1 cellular context compared by ENCODE assay signal in the genomic region with DNA sequence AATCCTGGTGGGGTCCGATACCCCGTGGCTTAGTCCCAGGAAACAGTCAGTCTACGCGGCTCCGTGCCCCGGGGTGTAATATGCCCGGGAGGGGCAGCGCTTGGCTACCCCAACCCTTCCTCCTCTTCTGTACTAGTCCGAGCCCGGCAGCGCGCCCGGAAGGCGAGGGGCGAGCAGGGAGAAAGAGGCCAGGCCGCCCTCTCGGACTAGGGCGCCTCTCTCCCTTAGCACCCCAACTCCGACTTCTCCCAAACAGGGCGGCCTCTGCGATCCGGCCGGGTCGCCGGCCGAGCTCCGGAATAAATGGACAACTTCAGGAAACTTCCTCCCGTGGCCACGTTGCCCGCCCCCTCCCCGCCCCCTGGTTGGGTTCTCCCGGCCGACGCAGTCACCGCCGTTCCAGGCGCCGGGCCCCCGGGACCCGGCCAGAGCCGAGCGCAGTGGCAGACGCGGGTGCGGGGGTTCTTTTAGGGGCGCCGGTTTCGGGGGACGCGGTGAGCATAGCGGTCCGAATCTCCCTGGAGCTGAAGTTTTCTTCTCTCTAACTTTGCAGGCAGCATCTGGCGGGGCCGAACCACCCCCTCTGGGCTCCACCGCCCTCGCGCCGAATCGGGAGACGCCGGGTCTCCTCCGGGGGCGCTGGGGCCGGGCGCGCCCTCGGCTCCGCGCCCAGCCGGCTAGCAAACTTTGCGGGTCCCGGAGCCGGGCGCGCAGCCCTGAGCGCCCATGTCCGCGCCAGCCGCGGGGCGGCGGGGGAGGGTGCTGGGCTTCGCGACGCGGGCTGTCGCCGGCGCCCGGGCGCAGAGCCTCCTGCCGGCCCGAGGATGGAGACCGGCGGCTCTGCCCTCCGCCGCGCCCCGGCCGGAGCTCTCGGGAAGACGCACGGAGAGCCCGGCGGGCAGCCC.
TF ChIP-seq lines count a peak whose summit lies in the region.

A gene with protein sequence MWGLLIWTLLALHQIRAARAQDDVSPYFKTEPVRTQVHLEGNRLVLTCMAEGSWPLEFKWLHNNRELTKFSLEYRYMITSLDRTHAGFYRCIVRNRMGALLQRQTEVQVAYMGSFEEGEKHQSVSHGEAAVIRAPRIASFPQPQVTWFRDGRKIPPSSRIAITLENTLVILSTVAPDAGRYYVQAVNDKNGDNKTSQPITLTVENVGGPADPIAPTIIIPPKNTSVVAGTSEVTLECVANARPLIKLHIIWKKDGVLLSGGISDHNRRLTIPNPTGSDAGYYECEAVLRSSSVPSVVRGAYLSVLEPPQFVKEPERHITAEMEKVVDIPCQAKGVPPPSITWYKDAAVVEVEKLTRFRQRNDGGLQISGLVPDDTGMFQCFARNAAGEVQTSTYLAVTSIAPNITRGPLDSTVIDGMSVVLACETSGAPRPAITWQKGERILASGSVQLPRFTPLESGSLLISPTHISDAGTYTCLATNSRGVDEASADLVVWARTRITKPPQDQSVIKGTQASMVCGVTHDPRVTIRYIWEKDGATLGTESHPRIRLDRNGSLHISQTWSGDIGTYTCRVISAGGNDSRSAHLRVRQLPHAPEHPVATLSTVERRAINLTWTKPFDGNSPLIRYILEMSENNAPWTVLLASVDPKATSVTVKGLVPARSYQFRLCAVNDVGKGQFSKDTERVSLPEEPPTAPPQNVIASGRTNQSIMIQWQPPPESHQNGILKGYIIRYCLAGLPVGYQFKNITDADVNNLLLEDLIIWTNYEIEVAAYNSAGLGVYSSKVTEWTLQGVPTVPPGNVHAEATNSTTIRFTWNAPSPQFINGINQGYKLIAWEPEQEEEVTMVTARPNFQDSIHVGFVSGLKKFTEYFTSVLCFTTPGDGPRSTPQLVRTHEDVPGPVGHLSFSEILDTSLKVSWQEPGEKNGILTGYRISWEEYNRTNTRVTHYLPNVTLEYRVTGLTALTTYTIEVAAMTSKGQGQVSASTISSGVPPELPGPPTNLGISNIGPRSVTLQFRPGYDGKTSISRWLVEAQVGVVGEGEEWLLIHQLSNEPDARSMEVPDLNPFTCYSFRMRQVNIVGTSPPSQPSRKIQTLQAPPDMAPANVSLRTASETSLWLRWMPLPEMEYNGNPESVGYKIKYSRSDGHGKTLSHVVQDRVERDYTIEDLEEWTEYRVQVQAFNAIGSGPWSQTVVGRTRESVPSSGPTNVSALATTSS (N-terminal part only) (minus strand): TSS at position 301 of the 905 bp plus-strand sequence. CDS start 357 bp downstream, outside the sequence.

TF ChIP-seq in HEK293, 187 proteins besides CTCF, POLR2A, EP300 and RAD21 (continued from another document):
- TF ChIP-seq, protein P1, sequence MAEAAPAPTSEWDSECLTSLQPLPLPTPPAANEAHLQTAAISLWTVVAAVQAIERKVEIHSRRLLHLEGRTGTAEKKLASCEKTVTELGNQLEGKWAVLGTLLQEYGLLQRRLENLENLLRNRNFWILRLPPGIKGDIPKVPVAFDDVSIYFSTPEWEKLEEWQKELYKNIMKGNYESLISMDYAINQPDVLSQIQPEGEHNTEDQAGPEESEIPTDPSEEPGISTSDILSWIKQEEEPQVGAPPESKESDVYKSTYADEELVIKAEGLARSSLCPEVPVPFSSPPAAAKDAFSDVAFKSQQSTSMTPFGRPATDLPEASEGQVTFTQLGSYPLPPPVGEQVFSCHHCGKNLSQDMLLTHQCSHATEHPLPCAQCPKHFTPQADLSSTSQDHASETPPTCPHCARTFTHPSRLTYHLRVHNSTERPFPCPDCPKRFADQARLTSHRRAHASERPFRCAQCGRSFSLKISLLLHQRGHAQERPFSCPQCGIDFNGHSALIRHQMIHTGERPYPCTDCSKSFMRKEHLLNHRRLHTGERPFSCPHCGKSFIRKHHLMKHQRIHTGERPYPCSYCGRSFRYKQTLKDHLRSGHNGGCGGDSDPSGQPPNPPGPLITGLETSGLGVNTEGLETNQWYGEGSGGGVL (tag by site-specific recombination; IDR thresholded peaks at IDR 0.05) = peak; percentile 57; the same call in 1 of the 2 replicates
- TF ChIP-seq ZNF654 (tag by site-specific recombination; IDR thresholded peaks at IDR 0.05; ENCODE audit: low read depth) (no peak), ZNF266 (tag by site-specific recombination; IDR thresholded peaks at IDR 0.05; ENCODE audit: low read depth) (no peak), ZNF169 (tag by site-specific recombination; IDR thresholded peaks at IDR 0.05) (no peak), ZNF274 (IDR thresholded peaks at IDR 0.05; ENCODE audit: low read length) (no peak), ZNF274 (tag by site-specific recombination; IDR thresholded peaks at IDR 0.05; ENCODE audit: borderline replicate concordance) (no peak), ZNF426 (tag by site-specific recombination; IDR thresholded peaks at IDR 0.05) (no peak)
- TF ChIP-seq, protein P2, sequence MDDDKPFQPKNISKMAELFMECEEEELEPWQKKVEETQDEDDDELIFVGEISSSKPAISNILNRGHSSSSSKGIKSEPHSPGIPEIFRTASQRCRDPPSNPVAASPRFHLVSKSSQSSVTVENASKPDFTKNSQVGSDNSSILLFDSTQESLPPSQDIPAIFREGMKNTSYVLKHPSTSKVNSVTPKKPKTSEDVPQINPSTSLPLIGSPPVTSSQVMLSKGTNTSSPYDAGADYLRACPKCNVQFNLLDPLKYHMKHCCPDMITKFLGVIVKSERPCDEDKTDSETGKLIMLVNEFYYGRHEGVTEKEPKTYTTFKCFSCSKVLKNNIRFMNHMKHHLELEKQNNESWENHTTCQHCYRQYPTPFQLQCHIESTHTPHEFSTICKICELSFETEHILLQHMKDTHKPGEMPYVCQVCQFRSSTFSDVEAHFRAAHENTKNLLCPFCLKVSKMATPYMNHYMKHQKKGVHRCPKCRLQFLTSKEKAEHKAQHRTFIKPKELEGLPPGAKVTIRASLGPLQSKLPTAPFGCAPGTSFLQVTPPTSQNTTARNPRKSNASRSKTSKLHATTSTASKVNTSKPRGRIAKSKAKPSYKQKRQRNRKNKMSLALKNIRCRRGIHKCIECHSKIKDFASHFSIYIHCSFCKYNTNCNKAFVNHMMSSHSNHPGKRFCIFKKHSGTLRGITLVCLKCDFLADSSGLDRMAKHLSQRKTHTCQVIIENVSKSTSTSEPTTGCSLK (tag by site-specific recombination; IDR thresholded peaks at IDR 0.05) = no peak
- TF ChIP-seq, protein P3, sequence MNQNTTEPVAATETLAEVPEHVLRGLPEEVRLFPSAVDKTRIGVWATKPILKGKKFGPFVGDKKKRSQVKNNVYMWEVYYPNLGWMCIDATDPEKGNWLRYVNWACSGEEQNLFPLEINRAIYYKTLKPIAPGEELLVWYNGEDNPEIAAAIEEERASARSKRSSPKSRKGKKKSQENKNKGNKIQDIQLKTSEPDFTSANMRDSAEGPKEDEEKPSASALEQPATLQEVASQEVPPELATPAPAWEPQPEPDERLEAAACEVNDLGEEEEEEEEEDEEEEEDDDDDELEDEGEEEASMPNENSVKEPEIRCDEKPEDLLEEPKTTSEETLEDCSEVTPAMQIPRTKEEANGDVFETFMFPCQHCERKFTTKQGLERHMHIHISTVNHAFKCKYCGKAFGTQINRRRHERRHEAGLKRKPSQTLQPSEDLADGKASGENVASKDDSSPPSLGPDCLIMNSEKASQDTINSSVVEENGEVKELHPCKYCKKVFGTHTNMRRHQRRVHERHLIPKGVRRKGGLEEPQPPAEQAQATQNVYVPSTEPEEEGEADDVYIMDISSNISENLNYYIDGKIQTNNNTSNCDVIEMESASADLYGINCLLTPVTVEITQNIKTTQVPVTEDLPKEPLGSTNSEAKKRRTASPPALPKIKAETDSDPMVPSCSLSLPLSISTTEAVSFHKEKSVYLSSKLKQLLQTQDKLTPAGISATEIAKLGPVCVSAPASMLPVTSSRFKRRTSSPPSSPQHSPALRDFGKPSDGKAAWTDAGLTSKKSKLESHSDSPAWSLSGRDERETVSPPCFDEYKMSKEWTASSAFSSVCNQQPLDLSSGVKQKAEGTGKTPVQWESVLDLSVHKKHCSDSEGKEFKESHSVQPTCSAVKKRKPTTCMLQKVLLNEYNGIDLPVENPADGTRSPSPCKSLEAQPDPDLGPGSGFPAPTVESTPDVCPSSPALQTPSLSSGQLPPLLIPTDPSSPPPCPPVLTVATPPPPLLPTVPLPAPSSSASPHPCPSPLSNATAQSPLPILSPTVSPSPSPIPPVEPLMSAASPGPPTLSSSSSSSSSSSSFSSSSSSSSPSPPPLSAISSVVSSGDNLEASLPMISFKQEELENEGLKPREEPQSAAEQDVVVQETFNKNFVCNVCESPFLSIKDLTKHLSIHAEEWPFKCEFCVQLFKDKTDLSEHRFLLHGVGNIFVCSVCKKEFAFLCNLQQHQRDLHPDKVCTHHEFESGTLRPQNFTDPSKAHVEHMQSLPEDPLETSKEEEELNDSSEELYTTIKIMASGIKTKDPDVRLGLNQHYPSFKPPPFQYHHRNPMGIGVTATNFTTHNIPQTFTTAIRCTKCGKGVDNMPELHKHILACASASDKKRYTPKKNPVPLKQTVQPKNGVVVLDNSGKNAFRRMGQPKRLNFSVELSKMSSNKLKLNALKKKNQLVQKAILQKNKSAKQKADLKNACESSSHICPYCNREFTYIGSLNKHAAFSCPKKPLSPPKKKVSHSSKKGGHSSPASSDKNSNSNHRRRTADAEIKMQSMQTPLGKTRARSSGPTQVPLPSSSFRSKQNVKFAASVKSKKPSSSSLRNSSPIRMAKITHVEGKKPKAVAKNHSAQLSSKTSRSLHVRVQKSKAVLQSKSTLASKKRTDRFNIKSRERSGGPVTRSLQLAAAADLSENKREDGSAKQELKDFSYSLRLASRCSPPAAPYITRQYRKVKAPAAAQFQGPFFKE (tag by site-specific recombination; IDR thresholded peaks at IDR 0.05; ENCODE audit: borderline replicate concordance) = no peak
TF ChIP-seq in HEK293: peak in this region for 23.
